Comparison of ENCODE assay signal across 23 cellular contexts in the genomic region with DNA sequence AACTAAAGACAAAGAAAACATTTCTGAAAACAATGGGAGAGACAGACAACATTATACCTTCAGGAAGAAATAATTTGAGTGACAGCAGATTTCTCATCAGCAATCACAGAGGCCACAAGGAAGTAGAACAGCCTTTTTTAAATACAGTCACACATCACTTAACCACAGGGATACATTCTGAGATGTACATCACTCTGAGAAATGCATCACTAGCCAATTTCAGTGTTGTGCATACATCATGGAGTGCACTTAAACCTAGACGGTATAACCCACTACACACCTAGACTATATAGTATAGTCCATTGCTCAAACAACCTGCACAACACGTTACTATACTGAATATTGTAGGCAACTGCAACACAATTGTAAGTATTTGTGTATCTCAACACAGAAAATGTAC. TPM values are rescaled to one million over a fixed set of nuclear protein-coding genes. Genes with fewer than 3 reads are reported as not detected.
"Had no signal": no experiment of that assay in that cellular context is flagged by ENCODE, and none has a peak within 500 bp of the region (broad histone marks: within the 10 kb centered on the region; RNA-seq: fewer than 3 reads in every experiment).

No MANE protein-coding gene starts in this region.

- FAIRE-seq: RCC 7860 had no signal

- DNase-seq: Karpas-422, KG1, MG63, NCI-H1092, NCI-H1105 treated with DMSO at 0.1 percent for 48 hours, NCI-H1417 treated with DMSO at 0.1 percent for 48 hours, NCI-H146, NCI-H1694 treated with DMSO at 0.1 percent for 48 hours, NCI-H1930, NCI-H2081, NCI-H2171, NCI-H226, NCI-H446, NCI-H510A, NCI-H524 treated with DMSO at 0.1 percent for 48 hours, NCI-H69, NCI-H774, Right ventricle myocardium superior, RPMI8226, SIG-M5 had no signal

RNA-seq across cellular contexts. Expression of gene ALOX12, which starts 24.9 kb away (rescaled TPM):
- total RNA-seq: HT-29, Right ventricle myocardium superior, SJSA1 had no signal

RNA-seq across cellular contexts. Expression of gene BCL6B, which starts 51.9 kb away (rescaled TPM):
- total RNA-seq: HT-29, SJSA1 had no signal
